8 cellular contexts compared by ENCODE assay signal in the genomic region with DNA sequence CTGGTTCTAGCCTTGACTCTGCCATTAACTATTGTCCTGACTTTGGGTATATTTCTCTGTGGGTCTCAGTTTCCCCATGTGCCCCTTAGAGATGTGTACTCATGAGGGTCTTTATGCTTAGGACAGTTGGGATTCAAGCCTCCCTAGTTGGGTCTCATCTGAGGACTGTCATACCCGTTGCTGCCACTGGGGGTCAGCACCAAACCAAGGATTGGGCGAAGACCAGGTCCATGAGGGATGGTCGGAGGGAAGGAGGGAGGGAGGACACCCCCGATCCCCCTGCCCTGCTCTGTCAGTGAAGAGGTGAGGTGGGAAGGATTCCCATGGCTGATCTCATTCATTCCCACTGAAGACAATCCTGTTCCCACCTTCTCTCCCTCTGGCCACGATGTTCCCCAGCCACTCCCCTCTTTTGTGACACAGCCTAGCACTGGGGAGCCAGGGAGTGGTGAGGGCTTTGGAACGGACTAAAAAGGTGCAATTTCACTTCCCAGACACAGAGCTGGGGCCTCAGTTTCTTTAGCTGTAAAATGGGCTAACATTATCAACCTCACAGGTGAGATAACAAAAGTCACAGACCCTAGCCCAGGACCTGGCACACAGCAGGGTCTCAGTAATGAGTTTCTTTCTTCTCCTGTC. TPM values are rescaled to one million over a fixed set of nuclear protein-coding genes. Genes with fewer than 3 reads are reported as not detected.
A peak's percentile ranks its signal among the peaks of the same experiment; 100 is the strongest.
DNase-seq lines count a peak whose midpoint lies in the region; ATAC-seq and TF ChIP-seq lines count a peak whose summit lies in the region.

No MANE protein-coding gene starts in this region.

- intact Hi-C loops in Caco-2 (cut with micrococcal nuclease; ENCODE audit: unreplicated experiment) = loop anchor here (1.0 to 5.0 kb wide), 4 partner anchors 52 to 323 kb away; a partner anchor contains a TSS
- intact Hi-C loops in uterus (cut with DNase I; ENCODE audit: low total_unique reads) = loop anchor here (2.0 kb wide), 1 partner anchor 87 kb away; no protein-coding TSS in a partner anchor

- H3K27ac Mint-ChIP-seq in Caco-2 (ENCODE audit: unreplicated experiment) = no peak overlapping the region

- H3K4me3 Mint-ChIP-seq in Caco-2 (ENCODE audit: unreplicated experiment) = no peak overlapping the region

- DNase-seq in Caco-2 (peak; percentile 84 to 92), HAP-1 (ENCODE audit: low spot score in 2 of 2) (peak; percentile 37 to 86), RWPE1 (ENCODE audit: low spot score) (peak; percentile 69), germinal center (ENCODE audit: low spot score) (peak; percentile 74), pons (ENCODE audit: low spot score) (peak; percentile 59), uterus (peak; percentile 75 to 77)
- DNase-seq in activated effector memory CD4-positive, alpha-beta T cell treated with anti-CD3 and anti-CD28 coated beads, Interleukin-2, amount 50 U/mL, for 16 hours = peak; percentile 90

- TF ChIP-seq POLR2A in uterus (IDR thresholded peaks at IDR 0.05) = no peak

- no peaks in the 10 kb centered on the region for H3K36me3 Mint-ChIP-seq in Caco-2 (ENCODE audit: insufficient read depth, unreplicated experiment)

- POLR2A ChIA-PET in Caco-2 (lab: Charles Lee) (no interaction called here), RWPE1 (lab: Yijun Ruan, JAX; ENCODE audit: low non-redundant PET) (no interaction called here)

- CTCF ChIA-PET in Caco-2 (lab: Charles Lee) = interaction anchor here (0.6 to 4.2 kb wide), 13 partner anchors 9 to 221 kb away, joined by 3 to 40 read pairs (median 4); no protein-coding TSS in a partner anchor
- CTCF ChIA-PET in RWPE1 (lab: Yijun Ruan, JAX) = interaction anchor here (0.6 to 4.4 kb wide), 13 partner anchors 14 to 1334 kb away, joined by 3 to 42 read pairs (median 3); a partner anchor contains a TSS

- no peaks in the 10 kb centered on the region for H3K27me3 Mint-ChIP-seq in Caco-2 (ENCODE audit: insufficient read depth, unreplicated experiment)

- in situ Hi-C loops in HAP-1 (cut with MboI; ENCODE audit: low sequenced_read_pairs) = loop anchor here (5.0 kb wide), 1 partner anchor 92 kb away; no protein-coding TSS in a partner anchor

- H3K27ac ChIP-seq in RWPE1 (no peak overlapping the region), uterus (no peak overlapping the region)

- TF ChIP-seq CTCF in Caco-2 (IDR thresholded peaks at IDR 0.05; ENCODE audit: insufficient read depth in 1 of 2, low read depth in 1 of 2, low read length in 1 of 2, severe bottlenecking in 1 of 2, unreplicated experiment in 1 of 2) (peak; percentile 99 to 100), RWPE1 (conservative IDR thresholded peaks at IDR 0.05; ENCODE audit: low read depth) (peak; percentile 90), uterus (IDR thresholded peaks at IDR 0.05) (peak; percentile 93 to 99 (median 97))

- no peaks in the 10 kb centered on the region for H3K4me1 ChIP-seq in Caco-2
- H3K4me1 ChIP-seq in HAP-1 = no peaks in the 10 kb centered on the region
- no peaks in the 10 kb centered on the region for H3K4me1 ChIP-seq in uterus

- H3K4me1 Mint-ChIP-seq in Caco-2 (ENCODE audit: low read depth, unreplicated experiment) = no peaks in the 10 kb centered on the region

- BruUV-seq in Caco-2 (replicated peaks; lab: Mats Ljungman, UMichigan) = no TSS peak

- no peaks in the 10 kb centered on the region for H3K9me3 Mint-ChIP-seq in Caco-2 (ENCODE audit: unreplicated experiment)

- no peak for ATAC-seq in HG03095 (IDR thresholded peaks at IDR 0.05; ENCODE audit: unreplicated experiment)

- H3K27me3 ChIP-seq in Caco-2 (replicated peaks; ENCODE audit: control insufficient read depth, insufficient read depth, low read length) = no peaks in the 10 kb centered on the region
- no peaks in the 10 kb centered on the region for H3K27me3 ChIP-seq in HAP-1 (ENCODE audit: low read depth)
- H3K27me3 ChIP-seq in uterus = no peaks in the 10 kb centered on the region

- H3K36me3 ChIP-seq in Caco-2 (ENCODE audit: control insufficient read depth, insufficient read depth, low read length) (no peaks in the 10 kb centered on the region), HAP-1 (replicated peaks) (no peaks in the 10 kb centered on the region), uterus (no peaks in the 10 kb centered on the region)

- H3K4me3 ChIP-seq in Caco-2 (ENCODE audit: low read depth, low read length) = no peak overlapping the region
- no peak overlapping the region for H3K4me3 ChIP-seq in HAP-1
- no peak overlapping the region for H3K4me3 ChIP-seq in uterus

- no peaks in the 10 kb centered on the region for H3K9me3 ChIP-seq in Caco-2
- no peaks in the 10 kb centered on the region for H3K9me3 ChIP-seq in HAP-1
- no peaks in the 10 kb centered on the region for H3K9me3 ChIP-seq in uterus

RNA-seq across cellular contexts. Expression of a gene that starts 12.4 kb away (rescaled TPM):
- 46.0 and 51.4 TPM in 2 replicates for total RNA-seq in Caco-2 (2022)
- 1 to 10 TPM in 1 of 4 donors, not detected in 3; 2.5 TPM for total RNA-seq in uterus

RNA-seq across cellular contexts. Expression of a gene that starts 46.1 kb away (rescaled TPM):
- 6,280 and 6,333 TPM in 2 replicates for total RNA-seq in Caco-2 (2022)
- total RNA-seq in uterus = 1,000 to 10,000 TPM; 1,322 to 4,168 (median 2,484) TPM

Comparison
In these comparisons a context has a peak if more than half of its experiments do, and no peak if none do; other contexts are left out.
1. RNA of a gene that starts 12.4 kb away (total RNA-seq): 46.0 to 51.4 TPM in Caco-2; 2.5 TPM in uterus; every median in the first group is over 10 times any median in the second.
2. Peak in every context shown above with its lines, with median percentiles within 50 percentile points of each other: DNase-seq and CTCF ChIP-seq.